ENCODE assay signal across 8 cellular contexts in genomic region chr9:503881-504852, GRCh38. TPM values are rescaled to one million over a fixed set of nuclear protein-coding genes. Genes with fewer than 3 reads are reported as not detected.
DNase-seq lines count a peak whose midpoint lies in the region; ATAC-seq and TF ChIP-seq lines count a peak whose summit lies in the region.

Gene KANK1, plus strand, starts transcription at chr9:504695.

- peaks cover 7% of the 10 kb centered on the region for H3K4me1 Mint-ChIP-seq in activated T-helper 2 cell treated with anti-CD3 and anti-CD28 coated beads, Interferon-gamma antibody, Interleukin-2, Interleukin-4, amounts not matched to agents 10 μg/mL and 5 μg/mL and 100 μg/mL, durations not matched to agents 14 hours and 24 hours and 36 hours (ENCODE audit: low read depth)
- H3K4me1 Mint-ChIP-seq in natural killer cell = peaks cover 6 to 8% of the 10 kb centered on the region in 2 donors

- H3K27me3 ChIP-seq in Peyer's patch = no peaks in the 10 kb centered on the region

- H3K4me1 ChIP-seq in Peyer's patch = peaks cover 0 to 5% (median 0%) of the 10 kb centered on the region in 4 donors

- no peaks in the 10 kb centered on the region for H3K36me3 Mint-ChIP-seq in activated T-helper 2 cell treated with anti-CD3 and anti-CD28 coated beads, Interferon-gamma antibody, Interleukin-2, Interleukin-4, amounts not matched to agents 10 μg/mL and 5 μg/mL and 100 μg/mL, durations not matched to agents 14 hours and 24 hours and 36 hours (ENCODE audit: low read depth)
- no peaks in the 10 kb centered on the region for H3K36me3 Mint-ChIP-seq in natural killer cell

- peak within 1 kb of the TSS; percentile 78 to 99 (median 92) for H3K27ac ChIP-seq in Peyer's patch

- no peaks in the 10 kb centered on the region for H3K9me3 ChIP-seq in Peyer's patch

- peaks cover 34% of the 10 kb centered on the region for H3K27me3 Mint-ChIP-seq in activated T-helper 2 cell treated with anti-CD3 and anti-CD28 coated beads, Interferon-gamma antibody, Interleukin-2, Interleukin-4, amounts not matched to agents 10 μg/mL and 5 μg/mL and 100 μg/mL, durations not matched to agents 14 hours and 24 hours and 36 hours (ENCODE audit: low read depth)
- peaks cover 30 to 49% of the 10 kb centered on the region in 2 donors for H3K27me3 Mint-ChIP-seq in natural killer cell (ENCODE audit: low read depth in 2 of 2)

- intact Hi-C loops in activated T-helper 2 cell treated with anti-CD3 and anti-CD28 coated beads, Interferon-gamma antibody, Interleukin-2, Interleukin-4, amounts not matched to agents 10 μg/mL and 5 μg/mL and 100 μg/mL, durations not matched to agents 14 hours and 24 hours and 36 hours (cut with micrococcal nuclease) = loop anchor here (2.0 kb wide), 1 partner anchor 33 kb away; no protein-coding TSS in a partner anchor
- intact Hi-C loops in natural killer cell (cut with micrococcal nuclease) = no loop called here

- peak within 1 kb of the TSS; percentile 79 for H3K4me3 Mint-ChIP-seq in activated T-helper 2 cell treated with anti-CD3 and anti-CD28 coated beads, Interferon-gamma antibody, Interleukin-2, Interleukin-4, amounts not matched to agents 10 μg/mL and 5 μg/mL and 100 μg/mL, durations not matched to agents 14 hours and 24 hours and 36 hours (ENCODE audit: low read depth)
- peak within 1 kb of the TSS; percentile 92 for H3K4me3 Mint-ChIP-seq in natural killer cell

- peak; percentile 59 to 63 for TF ChIP-seq POLR2A in Peyer's patch (IDR thresholded peaks at IDR 0.05)

- H3K36me3 ChIP-seq in Peyer's patch = no peaks in the 10 kb centered on the region

- H3K27ac Mint-ChIP-seq in activated T-helper 2 cell treated with anti-CD3 and anti-CD28 coated beads, Interferon-gamma antibody, Interleukin-2, Interleukin-4, amounts not matched to agents 10 μg/mL and 5 μg/mL and 100 μg/mL, durations not matched to agents 14 hours and 24 hours and 36 hours = peak within 1 kb of the TSS; percentile 50
- peak within 1 kb of the TSS in 1 of 2 donors; percentile 51 for H3K27ac Mint-ChIP-seq in natural killer cell

- no peaks in the 10 kb centered on the region for H3K9me3 Mint-ChIP-seq in activated T-helper 2 cell treated with anti-CD3 and anti-CD28 coated beads, Interferon-gamma antibody, Interleukin-2, Interleukin-4, amounts not matched to agents 10 μg/mL and 5 μg/mL and 100 μg/mL, durations not matched to agents 14 hours and 24 hours and 36 hours
- no peaks in the 10 kb centered on the region for H3K9me3 Mint-ChIP-seq in natural killer cell

- DNase-seq in COLO829 (ENCODE audit: low spot score) (peak; percentile 4), Peyer's patch (peak; percentile 64 to 92 (median 88)), fibroblast of peridontal ligament (ENCODE audit: extremely low read depth) (peak; percentile 2), natural killer cell (peak; percentile 63)
- peak; percentile 72 for DNase-seq in activated T-helper 2 cell treated with anti-CD3 and anti-CD28 coated beads, Interferon-gamma antibody, Interleukin-2, Interleukin-4, amounts not matched to agents 10 μg/mL and 5 μg/mL and 100 μg/mL, durations not matched to agents 14 hours and 24 hours and 36 hours (ENCODE audit: low spot score)
- peak; percentile 63 to 86 (median 74) for DNase-seq in stimulated activated naive CD4-positive, alpha-beta T cell (lab: John Stamatoyannopoulos, UW)

- ATAC-seq in GM19455 (IDR thresholded peaks at IDR 0.05; ENCODE audit: unreplicated experiment) = peak; percentile 86
- peak; percentile 87 for ATAC-seq in HG03571 (IDR thresholded peaks at IDR 0.05; ENCODE audit: unreplicated experiment)
- peak; percentile 82 to 83 (median 82) for ATAC-seq in natural killer cell

- H3K4me3 ChIP-seq in Peyer's patch = peak within 1 kb of the TSS; percentile 74 to 96 (median 81)

- TF ChIP-seq CTCF in Peyer's patch (IDR thresholded peaks at IDR 0.05) = peak in 4 of 6 experiments; percentile 14 to 44 (median 26)
- peak; percentile 31 for TF ChIP-seq CTCF in natural killer cell (IDR thresholded peaks at IDR 0.05)

RNA-seq across cellular contexts. Expression of gene KANK1, which starts in this region (rescaled TPM):
- total RNA-seq in Peyer's patch = 10 to 100 TPM; 27.3 to 63.4 (median 59.6) TPM
- 3.6 and 4.9 TPM in 2 replicates for total RNA-seq in activated T-helper 2 cell treated with anti-CD3 and anti-CD28 coated beads, Interferon-gamma antibody, Interleukin-2, Interleukin-4, amounts not matched to agents 10 μg/mL and 5 μg/mL and 100 μg/mL, durations not matched to agents 14 hours and 24 hours and 36 hours
- 1 to 10 TPM in 2 of 3 donors, under 1 TPM in 1; 0.85 to 1.5 (median 1.3) TPM for total RNA-seq in natural killer cell

Comparison
In these comparisons a context has a peak if more than half of its experiments do, and no peak if none do; other contexts are left out.
1. Peak in every context shown above with its lines: DNase-seq, ATAC-seq, H3K4me3 ChIP-seq and H3K27ac ChIP-seq.
2. DNase-seq: peak in every context shown above with its lines; median percentile 88 in Peyer's patch; 74 in stimulated activated naive CD4-positive, alpha-beta T cell; 72 in activated T-helper 2 cell treated with anti-CD3 and anti-CD28 coated beads, Interferon-gamma antibody, Interleukin-2, Interleukin-4, amounts not matched to agents 10 μg/mL and 5 μg/mL and 100 μg/mL, durations not matched to agents 14 hours and 24 hours and 36 hours; 63 in natural killer cell; 4 in COLO829; 2 in fibroblast of peridontal ligament.